In genomic region chr19:15265849-15266248, GRCh38 we compare ENCODE assay signal across 8 cellular contexts. TPM values are rescaled to one million over a fixed set of nuclear protein-coding genes. Genes with fewer than 3 reads are reported as not detected.
A peak's percentile ranks its signal among the peaks of the same experiment; 100 is the strongest.
DNase-seq lines count a peak whose midpoint lies in the region; ATAC-seq and TF ChIP-seq lines count a peak whose summit lies in the region.

No MANE protein-coding gene starts in this region.

- H3K4me3 Mint-ChIP-seq in H9 = no peak overlapping the region; a peak in 1 of 5 replicates

- H3K4me3 ChIP-seq in epithelial cell of proximal tubule (ENCODE audit: low read depth, low read length) = no peak overlapping the region

- H2BK15ac ChIP-seq in H9 (ENCODE audit: low read depth, low read length) = no peak overlapping the region

- in situ Hi-C loops in ACHN (cut with HindIII; ENCODE audit: low pct_ligation_motif_present, low pct_unique_long_range_greater_than_20kb, low sequenced_read_pairs) = no loop called here

- H3K79me1 ChIP-seq in H9 (ENCODE audit: insufficient read depth, low read depth, low read length, poor library complexity, severe bottlenecking) = peaks cover 2% of the 10 kb centered on the region

- no peak overlapping the region for H4K5ac ChIP-seq in H9 (ENCODE audit: insufficient read length, low read depth, low read length)

- peak overlapping the region in 1 of 3 experiments; percentile 31; a peak in 1 of 7 replicates for H3K27ac Mint-ChIP-seq in H9

- no peak overlapping the region for H3K18ac ChIP-seq in H9 (ENCODE audit: insufficient read length, low read depth, low read length)

- no peak overlapping the region for H2AK5ac ChIP-seq in H9 (ENCODE audit: insufficient read length, low read length)

- no peak overlapping the region for H3K4ac ChIP-seq in H9 (ENCODE audit: low read depth, low read length)

- H2AFZ ChIP-seq in H9 (ENCODE audit: low read length) = no peak overlapping the region

- H3K27me3 Mint-ChIP-seq in H9 (ENCODE audit: low read depth) = no peaks in the 10 kb centered on the region; the same call in 1 of the 2 replicates

- no peak overlapping the region for H4K8ac ChIP-seq in H9 (replicated peaks; ENCODE audit: insufficient read length, low read depth, low read length)

- no peaks in the 10 kb centered on the region for H3K27me3 ChIP-seq in H9 (ENCODE audit: insufficient read depth, low read length)

- H3K14ac ChIP-seq in H9 (ENCODE audit: insufficient read depth, low read length) = no peak overlapping the region

- H3K27ac ChIP-seq in H9 (ENCODE audit: insufficient read length, low read depth, low read length) = no peak overlapping the region

- H2BK5ac ChIP-seq in H9 (ENCODE audit: insufficient read length, low read length) = no peak overlapping the region

- peak; percentile 24 for TF ChIP-seq CTCF in epithelial cell of proximal tubule (conservative IDR thresholded peaks at IDR 0.05; ENCODE audit: low read depth, low read length)
- TF ChIP-seq CTCF in H9 (conservative IDR thresholded peaks at IDR 0.05) = no peak

- ATAC-seq in GM19455 (IDR thresholded peaks at IDR 0.05; ENCODE audit: unreplicated experiment) = no peak

- no peaks in the 10 kb centered on the region for H4K20me1 ChIP-seq in H9 (ENCODE audit: control insufficient read depth, insufficient read depth, insufficient read length)

- no CpG with 5 or more reads among the region's 8 CpGs for WGBS in H9 (ENCODE audit: extremely low coverage, insufficient read length, low lambda C conversion rate)

- H3K36me3 Mint-ChIP-seq in H9 (ENCODE audit: insufficient read depth in 1 of 3, low read depth in 3 of 3) = peaks cover 55 to 92% (median 89%) of the 10 kb centered on the region in 3 experiments; a peak in 6 of 7 replicates

- H3K79me2 ChIP-seq in H9 (ENCODE audit: insufficient read depth, low read length) = peaks cover 8% of the 10 kb centered on the region; the same call in 1 of the 2 replicates

- H2BK120ac ChIP-seq in H9 (ENCODE audit: low read depth, low read length, poor library complexity, severe bottlenecking) = no peak overlapping the region

- no peak overlapping the region for H3T11ph ChIP-seq in H9 (ENCODE audit: low read length)

- DNase-seq in ACHN (peak; percentile 76), NCI-H2196 (lab: John Stamatoyannopoulos, UW; ENCODE audit: unreplicated experiment) (peak; percentile 96), epithelial cell of proximal tubule (ENCODE audit: low read depth) (no peak), mucosa of gallbladder (ENCODE audit: low spot score) (peak; percentile 81), H9 (no peak), NCI-H345 treated with DMSO at 0.1 percent for 48 hours (lab: John Stamatoyannopoulos, UW; ENCODE audit: unreplicated experiment) (no peak)
- DNase-seq in activated CD8-positive, alpha-beta memory T cell treated with anti-CD3 and anti-CD28 coated beads, Interleukin-2, amount 50 U/mL, for 4 hours = no peak

- no peak overlapping the region for H2BK12ac ChIP-seq in H9 (ENCODE audit: insufficient read length, low read depth, low read length)

- H3K4me1 Mint-ChIP-seq in H9 = no peaks in the 10 kb centered on the region

- no peak overlapping the region for H2BK20ac ChIP-seq in H9 (ENCODE audit: low read depth, low read length, poor library complexity, severe bottlenecking)

- no peaks in the 10 kb centered on the region for H3K9me3 ChIP-seq in H9 (ENCODE audit: control insufficient read depth, low read depth, low read length)

- no peak overlapping the region for H3K9ac ChIP-seq in H9 (ENCODE audit: extremely low read depth, insufficient read length, low read length)

- H3K56ac ChIP-seq in H9 (ENCODE audit: insufficient read length, low read depth, low read length) = no peak overlapping the region

- no peak overlapping the region for H3K23ac ChIP-seq in H9 (ENCODE audit: insufficient read length, low read depth, low read length)

- H3K23me2 ChIP-seq in H9 (ENCODE audit: insufficient read length, low read depth, low read length, poor library complexity, severe bottlenecking) = no peaks in the 10 kb centered on the region

- H3K4me1 ChIP-seq in H9 (ENCODE audit: insufficient read depth, low read length) = no peaks in the 10 kb centered on the region

- no peaks in the 10 kb centered on the region for H3K9me3 Mint-ChIP-seq in H9

- H3K4me2 ChIP-seq in H9 (ENCODE audit: insufficient read depth, insufficient read length, low read length) = no peak overlapping the region

- no peak overlapping the region for H4K91ac ChIP-seq in H9 (ENCODE audit: insufficient read length, low read depth, low read length)

RNA-seq across cellular contexts. Expression of gene EPHX3, which starts 33.6 kb away (rescaled TPM):
- total RNA-seq in epithelial cell of proximal tubule (0.81 and 2.1 TPM in 2 replicates), mucosa of gallbladder (2.0 TPM), H9 (2021) (26.7 and 27.4 TPM in 2 replicates)

Comparison
In these comparisons a context has a peak if more than half of its experiments do, and no peak if none do; other contexts are left out.
1. DNase-seq: peak in ACHN (single experiment), NCI-H2196 (single experiment) and mucosa of gallbladder (single experiment); none in epithelial cell of proximal tubule (single experiment), H9 (single experiment), activated CD8-positive, alpha-beta memory T cell treated with anti-CD3 and anti-CD28 coated beads, Interleukin-2, amount 50 U/mL, for 4 hours (single experiment) and NCI-H345 treated with DMSO at 0.1 percent for 48 hours (single experiment).